In genomic region chr15:83396071-83396470, GRCh38 we compare ENCODE assay signal across 23 cellular contexts. TPM values are rescaled to one million over a fixed set of nuclear protein-coding genes. Genes with fewer than 3 reads are reported as not detected.
DNase-seq lines count a peak whose midpoint lies in the region; ATAC-seq and TF ChIP-seq lines count a peak whose summit lies in the region.
"Had no signal": no experiment of that assay in that cellular context is flagged by ENCODE, and none has a peak within 500 bp of the region (broad histone marks: within the 10 kb centered on the region; RNA-seq: fewer than 3 reads in every experiment).

No MANE protein-coding gene starts in this region.

- H3K4me1 ChIP-seq in GM23248 (ENCODE audit: insufficient read depth) (peaks cover 9% of the 10 kb centered on the region), RWPE2 (ENCODE audit: insufficient read depth, poor library complexity, severe bottlenecking) (no peaks in the 10 kb centered on the region), Caco-2 (no peaks in the 10 kb centered on the region)
- H3K4me1 ChIP-seq: breast epithelium had no signal

- peaks cover 19% of the 10 kb centered on the region for H3K27me3 Mint-ChIP-seq in osteocyte (ENCODE audit: unreplicated experiment)
- peaks cover 21% of the 10 kb centered on the region for H3K27me3 Mint-ChIP-seq in Caco-2 (ENCODE audit: insufficient read depth, unreplicated experiment)

- H3K4me3 ChIP-seq in GM23248 (no peak overlapping the region), RWPE2 (ENCODE audit: severe bottlenecking) (no peak overlapping the region), Caco-2 (ENCODE audit: low read depth, low read length) (no peak overlapping the region)
- H3K4me3 ChIP-seq: breast epithelium, coronary artery had no signal

- H3K27me3 ChIP-seq in GM23248 (replicated peaks; ENCODE audit: insufficient read depth) (peaks cover 9% of the 10 kb centered on the region), RWPE2 (ENCODE audit: insufficient read depth, poor library complexity, severe bottlenecking) (no peaks in the 10 kb centered on the region), Caco-2 (replicated peaks; ENCODE audit: control insufficient read depth, insufficient read depth, low read length) (no peaks in the 10 kb centered on the region; the same call in 1 of the 2 replicates)

- 0 out of 2 replicates have a peak overlapping the region, but pooled peaks have one; percentile 7 for H2AFZ ChIP-seq in GM23248

- no TSS peak for BruUV-seq in Caco-2 (replicated peaks; lab: Mats Ljungman, UMichigan)

- no peak overlapping the region for H3K9ac ChIP-seq in GM23248

- H3K36me3 Mint-ChIP-seq in osteocyte (ENCODE audit: unreplicated experiment) (no peaks in the 10 kb centered on the region), Caco-2 (ENCODE audit: insufficient read depth, unreplicated experiment) (no peaks in the 10 kb centered on the region)

- no peaks in the 10 kb centered on the region for H3K4me1 Mint-ChIP-seq in osteocyte (ENCODE audit: unreplicated experiment)
- no peaks in the 10 kb centered on the region for H3K4me1 Mint-ChIP-seq in Caco-2 (ENCODE audit: low read depth, unreplicated experiment)
- H3K4me1 Mint-ChIP-seq: activated naive CD8-positive, alpha-beta T cell treated with anti-CD3 and anti-CD28 coated beads, Interleukin-2, amount 50 U/mL, for 24 hours had no signal

- ATAC-seq in RWPE2 (ENCODE audit: low read depth), result 0 out of 3 replicates have a peak, but pooled peaks have one; percentile 10
- no peak for ATAC-seq in HG02938 (IDR thresholded peaks at IDR 0.05; ENCODE audit: unreplicated experiment)
- ATAC-seq: activated CD8-positive, alpha-beta T cell treated with anti-CD3 and anti-CD28 coated beads for 36 hours; activated naive CD8-positive, alpha-beta T cell treated with anti-CD3 and anti-CD28 coated beads, Interleukin-2, amount 50 U/mL, for 24 hours; stimulated activated naive CD8-positive, alpha-beta T cell treated with anti-CD3 and anti-CD28 coated beads, Interleukin-15, Interleukin-2, amounts not matched to agents 100 U/mL and 50 U/mL, for 24 hours had no signal

- in situ Hi-C loops in GM23248 (cut with MboI), result no loop called here

- TF ChIP-seq CTCF in RWPE2 (IDR thresholded peaks at IDR 0.05; ENCODE audit: poor library complexity, severe bottlenecking), result no peak
- TF ChIP-seq CTCF in osteocyte (IDR thresholded peaks at IDR 0.05), result no peak
- TF ChIP-seq CTCF in Caco-2 (IDR thresholded peaks at IDR 0.05; ENCODE audit: insufficient read depth in 1 of 2, low read depth in 1 of 2, low read length in 1 of 2, severe bottlenecking in 1 of 2, unreplicated experiment in 1 of 2), result no peak

- H3K4me3 Mint-ChIP-seq in osteocyte (ENCODE audit: unreplicated experiment), result no peak overlapping the region
- H3K4me3 Mint-ChIP-seq in Caco-2 (ENCODE audit: unreplicated experiment), result no peak overlapping the region
- H3K4me3 Mint-ChIP-seq: activated CD8-positive, alpha-beta T cell treated with anti-CD3 and anti-CD28 coated beads for 36 hours; activated naive CD8-positive, alpha-beta T cell treated with anti-CD3 and anti-CD28 coated beads, Interleukin-2, amount 50 U/mL, for 24 hours had no signal

- H3K9me3 ChIP-seq in GM23248 (ENCODE audit: low read depth) (no peaks in the 10 kb centered on the region), RWPE2 (ENCODE audit: severe bottlenecking) (no peaks in the 10 kb centered on the region), Caco-2 (no peaks in the 10 kb centered on the region)
- H3K9me3 ChIP-seq: breast epithelium had no signal

- H3K9me2 ChIP-seq in GM23248 (ENCODE audit: insufficient read depth), result no peaks in the 10 kb centered on the region

- H3K9me3 Mint-ChIP-seq in osteocyte (ENCODE audit: unreplicated experiment) (no peaks in the 10 kb centered on the region), Caco-2 (ENCODE audit: unreplicated experiment) (no peaks in the 10 kb centered on the region)
- H3K9me3 Mint-ChIP-seq: activated CD8-positive, alpha-beta T cell treated with anti-CD3 and anti-CD28 coated beads for 36 hours; activated naive CD8-positive, alpha-beta T cell treated with anti-CD3 and anti-CD28 coated beads, Interleukin-2, amount 50 U/mL, for 24 hours had no signal

- DNase-seq in GM23248, result peak; percentile 39
- no peak for DNase-seq in RWPE2 (ENCODE audit: low spot score)
- peak; percentile 3 for DNase-seq in fibroblast of peridontal ligament (ENCODE audit: extremely low read depth)
- peak; percentile 75 for DNase-seq in osteocyte (ENCODE audit: extremely low spot score, unreplicated experiment)
- no peak for DNase-seq in Caco-2
- no peak for DNase-seq in posterior cingulate gyrus
- DNase-seq: activated CD8-positive, alpha-beta T cell treated with anti-CD3 and anti-CD28 coated beads for 36 hours; activated effector memory CD4-positive, alpha-beta T cell treated with anti-CD3 and anti-CD28 coated beads, Interleukin-2, amount 50 U/mL, for 16 hours; activated naive CD8-positive, alpha-beta T cell treated with anti-CD3 and anti-CD28 coated beads, Interleukin-2, amount 50 U/mL, for 24 hours; activated T-cell treated with anti-CD3 and anti-CD28 coated beads for 4 hours; AML-193; DND-41; KBM-7; NCI-H146; NCI-H2171 treated with DMSO at 0.1 percent for 48 hours; stimulated activated CD4-positive, alpha-beta T cell treated with anti-CD3 and anti-CD28 coated beads, Interleukin-4, amount 100 ng/mL, for 24 hours; stimulated activated naive CD8-positive, alpha-beta T cell treated with anti-CD3 and anti-CD28 coated beads, Interleukin-15, Interleukin-2, amounts not matched to agents 100 U/mL and 50 U/mL, for 24 hours had no signal

- CTCF ChIA-PET in Caco-2 (lab: Charles Lee), result interaction anchor here (0.7 kb wide), 1 partner anchor 110 kb away, joined by 3 read pairs; no protein-coding TSS in a partner anchor

- no peaks in the 10 kb centered on the region for H4K20me1 ChIP-seq in GM23248 (ENCODE audit: insufficient read depth)

- H3F3A ChIP-seq in GM23248 (ENCODE audit: insufficient read depth), result no peaks in the 10 kb centered on the region

- H3K27ac Mint-ChIP-seq in osteocyte (ENCODE audit: unreplicated experiment), result no peak overlapping the region
- no peak overlapping the region for H3K27ac Mint-ChIP-seq in Caco-2 (ENCODE audit: unreplicated experiment)
- H3K27ac Mint-ChIP-seq: activated CD8-positive, alpha-beta T cell treated with anti-CD3 and anti-CD28 coated beads for 36 hours; activated naive CD8-positive, alpha-beta T cell treated with anti-CD3 and anti-CD28 coated beads, Interleukin-2, amount 50 U/mL, for 24 hours had no signal

- H3K4me2 ChIP-seq in GM23248 (ENCODE audit: unreplicated experiment), result no peak overlapping the region

- POLR2A ChIA-PET in Caco-2 (lab: Charles Lee), result no interaction called here

- H3K27ac ChIP-seq in GM23248, result no peak overlapping the region
- H3K27ac ChIP-seq in RWPE2 (ENCODE audit: poor library complexity, severe bottlenecking), result no peak overlapping the region
- H3K27ac ChIP-seq: breast epithelium, coronary artery had no signal

- WGBS in GM23248 (ENCODE audit: low coverage in 1 of 2, low lambda C conversion rate in 2 of 2, missing lambda C conversion rate in 2 of 2), 2 experiments, result 16 to 21% methylated on average over 6 of the region's 6 CpGs

- no peaks in the 10 kb centered on the region for H3K79me2 ChIP-seq in GM23248 (ENCODE audit: insufficient read depth)

- H3K36me3 ChIP-seq in GM23248 (ENCODE audit: low read depth) (no peaks in the 10 kb centered on the region), RWPE2 (ENCODE audit: low read depth) (no peaks in the 10 kb centered on the region), Caco-2 (ENCODE audit: control insufficient read depth, insufficient read depth, low read length) (no peaks in the 10 kb centered on the region)
- H3K36me3 ChIP-seq: breast epithelium had no signal

- intact Hi-C loops in Caco-2 (cut with micrococcal nuclease; ENCODE audit: unreplicated experiment) (no loop called here), posterior cingulate gyrus (cut with DNase I) (no loop called here)

RNA-seq across cellular contexts. Expression of gene SH3GL3, which starts 51.1 kb away (rescaled TPM):
- not detected in 2 replicates for total RNA-seq in GM23248 (2014; rRNA removed; shearing (Covaris generic))
- 0.27 and 0.28 TPM in 2 replicates for polyA plus RNA-seq in GM23248 (2016; fragmentation: Nextera tagmentation; extraction: Ambion mirVana)
- not detected in 2 replicates for total RNA-seq in osteocyte
- not detected in 2 replicates for total RNA-seq in Caco-2 (2022)
- total RNA-seq: activated CD8-positive, alpha-beta T cell treated with anti-CD3 and anti-CD28 coated beads for 36 hours; breast epithelium; HT-29; mononuclear cell had no signal
- polyA plus RNA-seq: liver had no signal

Comparison
In these comparisons a context has a peak if more than half of its experiments do, and no peak if none do; other contexts are left out.
1. DNase-seq: peak in GM23248 (single experiment), fibroblast of peridontal ligament (single experiment) and osteocyte (single experiment); none in RWPE2 (single experiment), Caco-2 (0 of 2) and posterior cingulate gyrus (0 of 10).